In the genomic region with DNA sequence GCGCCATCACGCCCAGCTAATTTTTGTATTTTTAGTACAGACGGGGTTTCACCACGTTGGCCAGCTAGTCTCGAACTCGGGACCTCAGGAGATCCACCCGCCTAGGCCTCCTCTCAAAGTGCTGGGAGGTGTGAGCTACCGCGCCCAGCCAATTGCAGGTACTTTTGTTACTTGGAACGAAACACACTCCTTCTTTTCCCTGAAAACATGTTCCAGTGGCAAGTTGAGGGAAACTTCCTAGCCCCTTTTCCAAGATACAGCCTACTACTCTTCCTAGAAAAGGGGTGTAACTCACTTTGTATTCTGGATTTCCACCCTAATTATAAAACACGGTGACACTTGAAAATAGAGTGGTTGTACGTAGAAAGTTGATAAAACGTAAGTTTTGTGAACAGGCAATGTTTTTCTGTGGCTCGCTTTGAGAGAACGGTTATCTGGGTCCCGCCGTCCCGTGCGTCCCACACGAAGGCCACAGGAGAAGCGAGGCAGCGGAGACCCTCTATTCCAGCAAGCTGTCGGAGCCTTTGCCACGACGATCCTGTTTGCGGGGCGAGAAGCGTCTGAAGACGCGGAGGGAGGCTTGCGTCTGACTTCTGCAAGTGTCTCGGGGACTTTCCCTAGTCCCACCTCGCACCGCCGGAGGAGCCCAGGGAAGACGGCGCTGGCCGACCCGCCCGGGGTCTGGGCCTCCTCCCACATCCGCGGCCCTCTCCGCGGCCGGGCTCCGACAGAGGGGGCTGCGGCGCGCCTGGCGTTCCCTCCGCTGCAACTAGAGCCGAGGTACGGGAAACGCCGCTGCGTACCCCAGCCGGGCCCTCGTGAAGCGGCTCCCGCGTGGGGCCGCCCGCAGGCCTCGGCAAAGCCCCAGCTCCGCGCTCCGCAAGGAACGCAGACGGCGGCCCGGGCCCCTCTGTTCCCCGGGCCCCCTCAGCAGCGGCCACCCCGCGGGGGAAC, we compare ENCODE assay signal across 8 cellular contexts. TPM values are rescaled to one million over a fixed set of nuclear protein-coding genes. Genes with fewer than 3 reads are reported as not detected.
DNase-seq lines count a peak whose midpoint lies in the region; ATAC-seq, FAIRE-seq and TF ChIP-seq lines count a peak whose summit lies in the region.

No MANE protein-coding gene starts in this region.

- peak; percentile 25 for ATAC-seq in GM21529 (IDR thresholded peaks at IDR 0.05; ENCODE audit: unreplicated experiment)

- peak overlapping the region; percentile 86 for H2BK15ac ChIP-seq in neuronal stem cell (ENCODE audit: low read length)

- H3K4me3 ChIP-seq in DOHH2 (ENCODE audit: low read length) (peak overlapping the region; percentile 99), epithelial cell of proximal tubule (ENCODE audit: low read depth, low read length) (peak overlapping the region; percentile 76), neuronal stem cell (ENCODE audit: low read length in 2 of 2) (peak overlapping the region; percentile 94 to 99), thyroid gland (replicated peaks in 1 of 3) (peak overlapping the region; percentile 44 to 96 (median 75))

- FAIRE-seq in HTR-8/SVneo (lab: Jason Lieb, UNC) = no peak

- H3K27me3 ChIP-seq in DOHH2 (ENCODE audit: control insufficient read depth, low read length) = no peaks in the 10 kb centered on the region
- H3K27me3 ChIP-seq in neuronal stem cell (ENCODE audit: control insufficient read depth in 3 of 3, insufficient read depth in 3 of 3, low read depth in 1 of 3, low read length in 3 of 3) = no peaks in the 10 kb centered on the region
- no peaks in the 10 kb centered on the region for H3K27me3 ChIP-seq in thyroid gland

- WGBS in neuronal stem cell (ENCODE audit: extremely low coverage in 2 of 2, insufficient read length in 2 of 2, insufficient replicate concordance in 1 of 2), 2 donors = no CpG with 5 or more reads among the region's 75 CpGs
- 9 to 14% methylated on average over 26 to 34 of the region's 75 CpGs for WGBS in thyroid gland, 2 donors

- H3K14ac ChIP-seq in neuronal stem cell (ENCODE audit: low read length) = peak overlapping the region; percentile 92

- peak overlapping the region; percentile 71 for H3K27ac ChIP-seq in DOHH2 (ENCODE audit: low read depth, low read length)
- peak overlapping the region; percentile 92 for H3K27ac ChIP-seq in neuronal stem cell (replicated peaks; ENCODE audit: low read length)
- peak overlapping the region in 2 of 3 donors; percentile 4 to 50 for H3K27ac ChIP-seq in thyroid gland

- intact Hi-C loops in thyroid gland (cut with DNase I) = no loop called here

- peak overlapping the region; percentile 98 for H3K9ac ChIP-seq in neuronal stem cell (ENCODE audit: low read depth, low read length, poor library complexity)

- H3K4me2 ChIP-seq in DOHH2 (ENCODE audit: low read length) = peak overlapping the region; percentile 95
- H3K4me2 ChIP-seq in neuronal stem cell (ENCODE audit: insufficient read depth, low read length, poor library complexity, severe bottlenecking) = peak overlapping the region; percentile 55

- H2BK120ac ChIP-seq in neuronal stem cell (ENCODE audit: low read depth, low read length) = no peak overlapping the region

- no peak overlapping the region for H2BK12ac ChIP-seq in neuronal stem cell (ENCODE audit: low read length)

- H4K8ac ChIP-seq in neuronal stem cell (ENCODE audit: low read depth, low read length) = no peak overlapping the region

- H3K4ac ChIP-seq in neuronal stem cell (ENCODE audit: low read length) = peak overlapping the region; percentile 39

- H2AK5ac ChIP-seq in neuronal stem cell (ENCODE audit: low read depth, low read length) = peak overlapping the region; percentile 95

- no peaks in the 10 kb centered on the region for H3K9me2 ChIP-seq in DOHH2 (replicated peaks; ENCODE audit: control insufficient read depth, low read length)

- TF ChIP-seq POLR2A in thyroid gland (IDR thresholded peaks at IDR 0.05) = no peak

- H3K79me1 ChIP-seq in neuronal stem cell (ENCODE audit: low read depth, low read length) = peaks cover 3% of the 10 kb centered on the region

- peaks cover 6% of the 10 kb centered on the region for H3F3A ChIP-seq in DOHH2 (ENCODE audit: control insufficient read depth, insufficient read depth)

- no peak overlapping the region for H4K91ac ChIP-seq in neuronal stem cell (ENCODE audit: low read depth, low read length, poor library complexity)

- H4K20me1 ChIP-seq in DOHH2 (ENCODE audit: control insufficient read depth, insufficient read depth, low read depth, low read length) = peaks cover 42% of the 10 kb centered on the region

- TF ChIP-seq CTCF in DOHH2 (IDR thresholded peaks at IDR 0.05; ENCODE audit: low read depth, low read length, poor library complexity, severe bottlenecking) = no peak
- TF ChIP-seq CTCF in epithelial cell of proximal tubule (conservative IDR thresholded peaks at IDR 0.05; ENCODE audit: low read depth, low read length) = no peak
- TF ChIP-seq CTCF in thyroid gland (IDR thresholded peaks at IDR 0.05) = no peak

- H3K9me3 ChIP-seq in DOHH2 (ENCODE audit: control insufficient read depth, insufficient read depth, low read length) = no peaks in the 10 kb centered on the region
- no peaks in the 10 kb centered on the region for H3K9me3 ChIP-seq in neuronal stem cell (replicated peaks in 1 of 2; ENCODE audit: control insufficient read depth in 2 of 2, insufficient read depth in 1 of 2, low read depth in 1 of 2, low read length in 2 of 2)
- H3K9me3 ChIP-seq in thyroid gland = no peaks in the 10 kb centered on the region

- H3K4me1 ChIP-seq in DOHH2 (ENCODE audit: control insufficient read depth, low read length) (peaks cover 52% of the 10 kb centered on the region), neuronal stem cell (ENCODE audit: control insufficient read depth in 2 of 2, insufficient read depth in 1 of 2, low read depth in 1 of 2, low read length in 2 of 2) (peaks cover 15 to 17% of the 10 kb centered on the region in 2 donors), thyroid gland (peaks cover 18 to 19% of the 10 kb centered on the region in 2 donors)

- peak; percentile 12 to 13 for DNase-seq in Kasumi-1 (lab: John Stamatoyannopoulos, UW)
- peak; percentile 18 to 43 for DNase-seq in activated CD8-positive, alpha-beta memory T cell treated with anti-CD3 and anti-CD28 coated beads for 1 hour (ENCODE audit: extremely low read depth in 1 of 2, low read depth in 1 of 2)
- no peak for DNase-seq in epithelial cell of proximal tubule (ENCODE audit: low read depth)
- DNase-seq in neuronal stem cell (ENCODE audit: low spot score) = peak; percentile 33
- DNase-seq in thyroid gland = peak; percentile 35
- no peak for DNase-seq in HTR-8/SVneo (ENCODE audit: insufficient read length, low spot score)

- peak overlapping the region; percentile 91 for H2BK5ac ChIP-seq in neuronal stem cell (ENCODE audit: low read length)

- H2AFZ ChIP-seq in neuronal stem cell (ENCODE audit: low read length) = peak overlapping the region; percentile 87

- peak overlapping the region; percentile 98 for H3K18ac ChIP-seq in neuronal stem cell (ENCODE audit: low read length)

- H3K79me2 ChIP-seq in DOHH2 (ENCODE audit: control insufficient read depth, low read length) = peaks cover 72% of the 10 kb centered on the region

- H3K36me3 ChIP-seq in DOHH2 (ENCODE audit: control insufficient read depth, low read length) (peaks cover 54% of the 10 kb centered on the region), neuronal stem cell (replicated peaks in 1 of 2; ENCODE audit: control insufficient read depth in 2 of 2, insufficient read depth in 2 of 2, low read length in 2 of 2) (peaks cover 9 to 44% of the 10 kb centered on the region in 2 donors), thyroid gland (no peaks in the 10 kb centered on the region)

- peak overlapping the region; percentile 62 for H3K23ac ChIP-seq in neuronal stem cell (ENCODE audit: low read depth, low read length, poor library complexity)

RNA-seq across cellular contexts. Expression of gene CDCA4, which starts 0.7 kb away (rescaled TPM):
- total RNA-seq in epithelial cell of proximal tubule (46.9 and 78.7 TPM in 2 replicates), thyroid gland (1 to 10 TPM; 5.8 to 8.1 (median 7.3) TPM)
- polyA plus RNA-seq in neuronal stem cell (2013, experiment 1 of 2) = 46.0 TPM
- polyA plus RNA-seq in neuronal stem cell (2013, experiment 2 of 2) = 45.5 TPM

RNA-seq across cellular contexts. Expression of gene CLBA1, which starts 34.5 kb away (rescaled TPM):
- total RNA-seq in epithelial cell of proximal tubule = 4.5 and 5.0 TPM in 2 replicates
- polyA plus RNA-seq in neuronal stem cell (2013, experiment 1 of 2) = 6.1 TPM
- 6.0 TPM for polyA plus RNA-seq in neuronal stem cell (2013, experiment 2 of 2)
- 10 to 100 TPM; 16.8 to 31.6 (median 20.9) TPM for total RNA-seq in thyroid gland

RNA-seq across cellular contexts. Expression of gene AHNAK2, which starts 42.0 kb away (rescaled TPM):
- total RNA-seq in epithelial cell of proximal tubule (16.6 and 20.8 TPM in 2 replicates), thyroid gland (10 to 100 TPM in 1 of 4 donors, 1 to 10 TPM in 3; 3.7 to 12.5 (median 6.9) TPM)
- 0.43 TPM for polyA plus RNA-seq in neuronal stem cell (2013, experiment 1 of 2)
- 0.46 TPM for polyA plus RNA-seq in neuronal stem cell (2013, experiment 2 of 2)

RNA-seq across cellular contexts. Expression of gene GPR132, which starts 45.1 kb away (rescaled TPM):
- total RNA-seq in epithelial cell of proximal tubule = 0.29 and 0.43 TPM in 2 replicates
- polyA plus RNA-seq in neuronal stem cell (2013, experiment 1 of 2) = 0.13 TPM
- 0.08 TPM for polyA plus RNA-seq in neuronal stem cell (2013, experiment 2 of 2)
- 1 to 10 TPM; 1.0 to 4.6 (median 2.1) TPM for total RNA-seq in thyroid gland

Comparison
In these comparisons a context has a peak if more than half of its experiments do, and no peak if none do; other contexts are left out.
1. H3K27ac ChIP-seq: peak in every context shown above with its lines; median percentile 92 in neuronal stem cell; 71 in DOHH2; 27 in thyroid gland.
2. DNase-seq: peak in Kasumi-1 (2 of 2), activated CD8-positive, alpha-beta memory T cell treated with anti-CD3 and anti-CD28 coated beads for 1 hour (2 of 2), neuronal stem cell (single experiment) and thyroid gland (2 of 2); none in epithelial cell of proximal tubule (single experiment) and HTR-8/SVneo (single experiment).
3. Peak in every context shown above with its lines, with median percentiles within 50 percentile points of each other: H3K4me3 ChIP-seq.